In the genomic region with DNA sequence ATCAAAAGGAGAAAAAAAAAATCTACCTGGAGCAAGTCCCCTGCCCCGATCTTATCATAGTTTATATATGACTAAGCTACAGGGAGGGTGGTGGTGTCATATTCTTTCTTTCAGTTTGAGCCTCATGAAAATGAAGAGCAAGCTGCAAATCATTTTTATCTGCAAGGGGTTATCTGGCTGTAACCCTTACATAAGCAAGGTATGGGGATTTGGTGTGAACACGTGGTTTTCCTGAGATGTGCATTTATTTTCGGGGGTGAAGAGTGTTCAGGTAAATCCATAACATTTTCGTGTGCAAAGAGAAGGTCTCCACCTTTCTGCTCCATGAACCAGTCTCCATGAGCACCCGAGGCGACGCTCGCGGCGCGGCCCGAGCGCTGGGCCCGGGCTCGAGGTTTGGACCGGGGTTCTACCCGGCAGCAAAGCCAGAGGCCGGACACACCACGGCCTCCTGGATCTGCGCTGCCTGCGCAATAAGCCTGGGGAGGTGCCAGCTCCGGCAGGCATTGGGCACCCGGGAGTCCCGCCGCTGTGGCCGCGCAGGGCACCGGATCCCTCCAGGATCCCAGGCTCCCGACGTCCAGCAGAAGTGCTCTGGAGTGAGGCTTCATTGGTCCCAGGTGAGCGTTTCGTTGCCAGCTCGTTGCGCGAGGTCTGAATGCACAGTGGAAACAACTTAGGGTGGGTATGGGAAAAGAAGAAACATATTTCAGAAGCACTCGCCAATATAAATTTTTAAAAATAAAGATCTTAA, we compare ENCODE assay signal across 1 cellular context.
TF ChIP-seq lines count a peak whose summit lies in the region.

No MANE protein-coding gene starts in this region.

TF ChIP-seq in GM12878, 131 proteins besides CTCF, POLR2A, EP300 and RAD21:
- TF ChIP-seq CREM (IDR thresholded peaks at IDR 0.05; ENCODE audit: low read depth) = 0 out of 2 replicates have a peak, but pooled peaks have one; percentile 20
- TF ChIP-seq IRF4 (IDR thresholded peaks at IDR 0.05; ENCODE audit: low read depth, low read length) = peak; percentile 45; the same call in 1 of the 2 replicates
- TF ChIP-seq IKZF1 (conservative IDR thresholded peaks at IDR 0.05) = peak; percentile 85
- TF ChIP-seq, protein P1, sequence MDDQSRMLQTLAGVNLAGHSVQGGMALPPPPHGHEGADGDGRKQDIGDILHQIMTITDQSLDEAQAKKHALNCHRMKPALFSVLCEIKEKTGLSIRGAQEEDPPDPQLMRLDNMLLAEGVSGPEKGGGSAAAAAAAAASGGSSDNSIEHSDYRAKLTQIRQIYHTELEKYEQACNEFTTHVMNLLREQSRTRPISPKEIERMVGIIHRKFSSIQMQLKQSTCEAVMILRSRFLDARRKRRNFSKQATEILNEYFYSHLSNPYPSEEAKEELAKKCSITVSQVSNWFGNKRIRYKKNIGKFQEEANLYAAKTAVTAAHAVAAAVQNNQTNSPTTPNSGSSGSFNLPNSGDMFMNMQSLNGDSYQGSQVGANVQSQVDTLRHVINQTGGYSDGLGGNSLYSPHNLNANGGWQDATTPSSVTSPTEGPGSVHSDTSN (IDR thresholded peaks at IDR 0.05; ENCODE audit: insufficient replicate concordance, low read depth, low read length) = no peak
- TF ChIP-seq RUNX3 (IDR thresholded peaks at IDR 0.05; ENCODE audit: low read length) = 0 out of 2 replicates have a peak, but pooled peaks have one; percentile 4
- peak; percentile 63 to 70 for TF ChIP-seq IKZF2 (IDR thresholded peaks at IDR 0.05)
- TF ChIP-seq NFIC (IDR thresholded peaks at IDR 0.05; ENCODE audit: low read depth, low read length) = peak; percentile 36; the same call in 1 of the 2 replicates
- TF ChIP-seq FOXM1 (IDR thresholded peaks at IDR 0.05; ENCODE audit: low read depth, low read length) = no peak
- peak in 1 of 2 experiments; percentile 3; a peak in 1 of 3 replicates for TF ChIP-seq EGR1 (IDR thresholded peaks at IDR 0.05; ENCODE audit: borderline replicate concordance in 1 of 2, low read depth in 2 of 2, low read length in 2 of 2)
- TF ChIP-seq, protein P2, sequence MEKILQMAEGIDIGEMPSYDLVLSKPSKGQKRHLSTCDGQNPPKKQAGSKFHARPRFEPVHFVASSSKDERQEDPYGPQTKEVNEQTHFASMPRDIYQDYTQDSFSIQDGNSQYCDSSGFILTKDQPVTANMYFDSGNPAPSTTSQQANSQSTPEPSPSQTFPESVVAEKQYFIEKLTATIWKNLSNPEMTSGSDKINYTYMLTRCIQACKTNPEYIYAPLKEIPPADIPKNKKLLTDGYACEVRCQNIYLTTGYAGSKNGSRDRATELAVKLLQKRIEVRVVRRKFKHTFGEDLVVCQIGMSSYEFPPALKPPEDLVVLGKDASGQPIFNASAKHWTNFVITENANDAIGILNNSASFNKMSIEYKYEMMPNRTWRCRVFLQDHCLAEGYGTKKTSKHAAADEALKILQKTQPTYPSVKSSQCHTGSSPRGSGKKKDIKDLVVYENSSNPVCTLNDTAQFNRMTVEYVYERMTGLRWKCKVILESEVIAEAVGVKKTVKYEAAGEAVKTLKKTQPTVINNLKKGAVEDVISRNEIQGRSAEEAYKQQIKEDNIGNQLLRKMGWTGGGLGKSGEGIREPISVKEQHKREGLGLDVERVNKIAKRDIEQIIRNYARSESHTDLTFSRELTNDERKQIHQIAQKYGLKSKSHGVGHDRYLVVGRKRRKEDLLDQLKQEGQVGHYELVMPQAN (conservative IDR thresholded peaks at IDR 0.05) = peak; percentile 38; the same call in 1 of the 2 replicates
- TF ChIP-seq SIX5 (IDR thresholded peaks at IDR 0.05; ENCODE audit: low read depth, low read length, severe bottlenecking) = no peak
- TF ChIP-seq SMARCA5 (IDR thresholded peaks at IDR 0.05) = 0 out of 2 replicates have a peak, but pooled peaks have one; percentile 39
- TF ChIP-seq, protein P3, sequence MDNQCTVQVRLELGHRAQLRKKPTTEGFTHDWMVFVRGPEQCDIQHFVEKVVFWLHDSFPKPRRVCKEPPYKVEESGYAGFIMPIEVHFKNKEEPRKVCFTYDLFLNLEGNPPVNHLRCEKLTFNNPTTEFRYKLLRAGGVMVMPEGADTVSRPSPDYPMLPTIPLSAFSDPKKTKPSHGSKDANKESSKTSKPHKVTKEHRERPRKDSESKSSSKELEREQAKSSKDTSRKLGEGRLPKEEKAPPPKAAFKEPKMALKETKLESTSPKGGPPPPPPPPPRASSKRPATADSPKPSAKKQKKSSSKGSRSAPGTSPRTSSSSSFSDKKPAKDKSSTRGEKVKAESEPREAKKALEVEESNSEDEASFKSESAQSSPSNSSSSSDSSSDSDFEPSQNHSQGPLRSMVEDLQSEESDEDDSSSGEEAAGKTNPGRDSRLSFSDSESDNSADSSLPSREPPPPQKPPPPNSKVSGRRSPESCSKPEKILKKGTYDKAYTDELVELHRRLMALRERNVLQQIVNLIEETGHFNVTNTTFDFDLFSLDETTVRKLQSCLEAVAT (IDR thresholded peaks at IDR 0.05) = no peak
- no peak for TF ChIP-seq SREBF2 (IDR thresholded peaks at IDR 0.05; ENCODE audit: low read length)
- no peak for TF ChIP-seq POU2F2 (IDR thresholded peaks at IDR 0.05; ENCODE audit: borderline replicate concordance, low read depth, low read length)
- TF ChIP-seq JUNB (IDR thresholded peaks at IDR 0.05) = peak; percentile 85
- peak; percentile 9; the same call in 1 of the 2 replicates for TF ChIP-seq YY1 (IDR thresholded peaks at IDR 0.05; ENCODE audit: low read depth, low read length)
- 0 out of 2 replicates have a peak, but pooled peaks have one; percentile 15 for TF ChIP-seq ATF7 (IDR thresholded peaks at IDR 0.05; ENCODE audit: low read depth)
- TF ChIP-seq GATAD2B (conservative IDR thresholded peaks at IDR 0.05; ENCODE audit: low read depth) = peak; percentile 39; the same call in 1 of the 2 replicates
- no peak for TF ChIP-seq STAT3 (IDR thresholded peaks at IDR 0.05; ENCODE audit: low read depth, low read length)
- no peak for TF ChIP-seq STAT1 (conservative IDR thresholded peaks at IDR 0.05)
- TF ChIP-seq, protein P4, sequence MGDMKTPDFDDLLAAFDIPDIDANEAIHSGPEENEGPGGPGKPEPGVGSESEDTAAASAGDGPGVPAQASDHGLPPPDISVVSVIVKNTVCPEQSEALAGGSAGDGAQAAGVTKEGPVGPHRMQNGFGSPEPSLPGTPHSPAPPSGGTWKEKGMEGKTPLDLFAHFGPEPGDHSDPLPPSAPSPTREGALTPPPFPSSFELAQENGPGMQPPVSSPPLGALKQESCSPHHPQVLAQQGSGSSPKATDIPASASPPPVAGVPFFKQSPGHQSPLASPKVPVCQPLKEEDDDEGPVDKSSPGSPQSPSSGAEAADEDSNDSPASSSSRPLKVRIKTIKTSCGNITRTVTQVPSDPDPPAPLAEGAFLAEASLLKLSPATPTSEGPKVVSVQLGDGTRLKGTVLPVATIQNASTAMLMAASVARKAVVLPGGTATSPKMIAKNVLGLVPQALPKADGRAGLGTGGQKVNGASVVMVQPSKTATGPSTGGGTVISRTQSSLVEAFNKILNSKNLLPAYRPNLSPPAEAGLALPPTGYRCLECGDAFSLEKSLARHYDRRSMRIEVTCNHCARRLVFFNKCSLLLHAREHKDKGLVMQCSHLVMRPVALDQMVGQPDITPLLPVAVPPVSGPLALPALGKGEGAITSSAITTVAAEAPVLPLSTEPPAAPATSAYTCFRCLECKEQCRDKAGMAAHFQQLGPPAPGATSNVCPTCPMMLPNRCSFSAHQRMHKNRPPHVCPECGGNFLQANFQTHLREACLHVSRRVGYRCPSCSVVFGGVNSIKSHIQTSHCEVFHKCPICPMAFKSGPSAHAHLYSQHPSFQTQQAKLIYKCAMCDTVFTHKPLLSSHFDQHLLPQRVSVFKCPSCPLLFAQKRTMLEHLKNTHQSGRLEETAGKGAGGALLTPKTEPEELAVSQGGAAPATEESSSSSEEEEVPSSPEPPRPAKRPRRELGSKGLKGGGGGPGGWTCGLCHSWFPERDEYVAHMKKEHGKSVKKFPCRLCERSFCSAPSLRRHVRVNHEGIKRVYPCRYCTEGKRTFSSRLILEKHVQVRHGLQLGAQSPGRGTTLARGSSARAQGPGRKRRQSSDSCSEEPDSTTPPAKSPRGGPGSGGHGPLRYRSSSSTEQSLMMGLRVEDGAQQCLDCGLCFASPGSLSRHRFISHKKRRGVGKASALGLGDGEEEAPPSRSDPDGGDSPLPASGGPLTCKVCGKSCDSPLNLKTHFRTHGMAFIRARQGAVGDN (IDR thresholded peaks at IDR 0.05) = peak; percentile 81
- no peak for TF ChIP-seq ZNF274 (IDR thresholded peaks at IDR 0.05; ENCODE audit: insufficient read depth, insufficient read length)
- TF ChIP-seq CBX5 (IDR thresholded peaks at IDR 0.05; ENCODE audit: low read depth) = peak; percentile 14; the same call in 1 of the 2 replicates
